In the genomic region with DNA sequence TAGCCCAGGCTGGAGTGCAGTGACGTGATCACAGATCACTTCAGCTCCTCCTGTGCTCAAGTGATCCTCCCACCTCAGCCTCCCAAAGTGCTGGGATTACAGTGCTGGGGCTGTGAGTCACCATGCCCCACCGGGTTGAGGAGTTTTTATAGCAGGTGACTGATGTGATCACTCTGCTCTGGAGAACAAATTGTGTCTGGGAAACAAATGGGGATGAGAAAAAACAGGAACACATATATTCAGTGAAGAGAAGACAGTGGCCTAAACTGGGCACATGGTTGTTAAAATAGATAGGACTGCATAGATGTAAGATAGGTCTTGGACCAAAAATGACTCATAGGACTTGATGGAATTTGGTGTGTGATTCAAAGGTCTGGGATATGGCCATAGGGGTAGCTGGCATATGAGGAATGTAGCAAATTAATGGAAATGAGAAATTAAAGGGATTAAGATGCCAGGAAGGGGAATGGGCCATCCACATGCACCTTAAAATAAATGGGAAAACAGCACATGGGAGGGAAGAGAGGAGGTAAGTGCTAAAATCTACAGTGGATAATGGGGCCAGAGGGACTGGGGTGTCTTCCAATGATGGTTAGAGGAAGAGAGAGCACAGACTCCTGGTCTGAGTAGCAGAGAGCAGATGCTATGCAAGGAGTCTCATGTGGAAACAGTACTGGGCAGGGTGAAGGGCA, we compare ENCODE assay signal across 21 cellular contexts. TPM values are rescaled to one million over a fixed set of nuclear protein-coding genes. Genes with fewer than 3 reads are reported as not detected.
A peak's percentile ranks its signal among the peaks of the same experiment; 100 is the strongest.
DNase-seq lines count a peak whose midpoint lies in the region; TF ChIP-seq lines count a peak whose summit lies in the region.
"Had no signal": no experiment of that assay in that cellular context is flagged by ENCODE, and none has a peak within 500 bp of the region (broad histone marks: within the 10 kb centered on the region; RNA-seq: fewer than 3 reads in every experiment).

No MANE protein-coding gene starts in this region.

- H3K36me3 ChIP-seq in GM23248 (ENCODE audit: low read depth), result peaks cover 5% of the 10 kb centered on the region; the same call in 1 of the 2 replicates
- H3K36me3 ChIP-seq in smooth muscle cell (ENCODE audit: low read depth), result no peaks in the 10 kb centered on the region
- H3K36me3 ChIP-seq in effector memory CD4-positive, alpha-beta T cell (ENCODE audit: control insufficient read depth, insufficient read depth, low read length), result no peaks in the 10 kb centered on the region
- H3K36me3 ChIP-seq: heart left ventricle, thyroid gland had no signal

- H3K9me3 ChIP-seq in GM23248 (ENCODE audit: low read depth) (no peaks in the 10 kb centered on the region), smooth muscle cell (replicated peaks; ENCODE audit: low read depth) (no peaks in the 10 kb centered on the region)
- H3K9me3 ChIP-seq in effector memory CD4-positive, alpha-beta T cell (ENCODE audit: control insufficient read depth, low read length), result no peaks in the 10 kb centered on the region
- H3K9me3 ChIP-seq: heart left ventricle, thyroid gland had no signal

- DNase-seq in GM23248 (peak; percentile 57), M059J (ENCODE audit: low read depth) (peak; percentile 74), fibroblast of mammary gland (ENCODE audit: low read depth) (peak; percentile 64), smooth muscle cell (lab: John Stamatoyannopoulos, UW; ENCODE audit: unreplicated experiment) (no peak), MCF 10A (ENCODE audit: unreplicated experiment) (no peak), type B pancreatic cell (ENCODE audit: extremely low spot score, unreplicated experiment) (no peak)
- DNase-seq in effector memory CD4-positive, alpha-beta T cell, result no peak
- DNase-seq: activated CD4-positive, alpha-beta T cell treated with anti-CD3 and anti-CD28 coated beads for 36 hours; Calu3; heart left ventricle; Kasumi-1; left ventricle myocardium superior; NCI-H1417 treated with DMSO at 0.1 percent for 48 hours; NCI-H69; stimulated activated CD4-positive, alpha-beta T cell treated with anti-CD3 and anti-CD28 coated beads, Interleukin-2, amount 100 ng/mL, for 24 hours; stimulated activated naive CD4-positive, alpha-beta T cell treated with Interleukin-2 at 50 U/mL for 16 hours; thyroid gland had no signal

- H3K4me1 Mint-ChIP-seq in MCF 10A (ENCODE audit: insufficient read depth, unreplicated experiment) (no peaks in the 10 kb centered on the region), type B pancreatic cell (ENCODE audit: unreplicated experiment) (no peaks in the 10 kb centered on the region)
- H3K4me1 Mint-ChIP-seq: activated CD4-positive, alpha-beta T cell treated with anti-CD3 and anti-CD28 coated beads for 36 hours had no signal

- POLR2A ChIA-PET in MCF 10A (lab: Yijun Ruan, JAX), result no interaction called here

- H3K79me2 ChIP-seq in GM23248 (ENCODE audit: insufficient read depth) (peaks cover 92% of the 10 kb centered on the region), smooth muscle cell (ENCODE audit: low read depth) (peaks cover 98% of the 10 kb centered on the region)

- peaks cover 4% of the 10 kb centered on the region for H3K36me3 Mint-ChIP-seq in MCF 10A (ENCODE audit: insufficient read depth, unreplicated experiment)
- H3K36me3 Mint-ChIP-seq in type B pancreatic cell, result peaks cover 34% of the 10 kb centered on the region
- H3K36me3 Mint-ChIP-seq: activated naive CD8-positive, alpha-beta T cell had no signal

- H2AFZ ChIP-seq in GM23248, result no peak overlapping the region
- H2AFZ ChIP-seq in smooth muscle cell (ENCODE audit: low read depth), result no peak overlapping the region

- H3K9me2 ChIP-seq in GM23248 (ENCODE audit: insufficient read depth), result no peaks in the 10 kb centered on the region

- no peaks in the 10 kb centered on the region for H3K27me3 ChIP-seq in GM23248 (replicated peaks; ENCODE audit: insufficient read depth)
- no peaks in the 10 kb centered on the region for H3K27me3 ChIP-seq in smooth muscle cell (ENCODE audit: low read depth)
- no peaks in the 10 kb centered on the region for H3K27me3 ChIP-seq in effector memory CD4-positive, alpha-beta T cell (replicated peaks; ENCODE audit: control insufficient read depth, insufficient read depth, low read length, poor library complexity, severe bottlenecking)
- H3K27me3 ChIP-seq: thyroid gland had no signal

- H3K4me3 Mint-ChIP-seq in MCF 10A (ENCODE audit: unreplicated experiment) (no peak overlapping the region), type B pancreatic cell (no peak overlapping the region)
- H3K4me3 Mint-ChIP-seq: activated CD4-positive, alpha-beta T cell treated with anti-CD3 and anti-CD28 coated beads for 36 hours; activated naive CD8-positive, alpha-beta T cell; activated T-helper 1 cell treated with anti-CD3 and anti-CD28 coated beads, Interleukin-12 subunit alpha, Interleukin-12 subunit beta, Interleukin-2, Interleukin-4 antibody, amounts not matched to agents 30 ng/mL and 10 ng/mL and 1 ng/mL, durations not matched to agents 14 hours and 24 hours and 36 hours; B cell; brain had no signal

- peaks cover 11% of the 10 kb centered on the region for H3F3A ChIP-seq in GM23248 (ENCODE audit: insufficient read depth)
- H3F3A ChIP-seq in smooth muscle cell (ENCODE audit: low read depth), result no peaks in the 10 kb centered on the region

- H3K27ac Mint-ChIP-seq in MCF 10A (ENCODE audit: low read depth, unreplicated experiment) (no peak overlapping the region), type B pancreatic cell (no peak overlapping the region)
- H3K27ac Mint-ChIP-seq: activated CD4-positive, alpha-beta T cell treated with anti-CD3 and anti-CD28 coated beads for 36 hours; activated naive CD8-positive, alpha-beta T cell; activated T-helper 1 cell treated with anti-CD3 and anti-CD28 coated beads, Interleukin-12 subunit alpha, Interleukin-12 subunit beta, Interleukin-2, Interleukin-4 antibody, amounts not matched to agents 30 ng/mL and 10 ng/mL and 1 ng/mL, durations not matched to agents 14 hours and 24 hours and 36 hours; B cell; brain had no signal

- in situ Hi-C loops in GM23248 (cut with MboI), result no loop called here

- H3K9ac ChIP-seq in GM23248, result no peak overlapping the region
- no peak overlapping the region for H3K9ac ChIP-seq in smooth muscle cell (ENCODE audit: low read depth)

- H4K20me1 ChIP-seq in GM23248 (ENCODE audit: insufficient read depth) (no peaks in the 10 kb centered on the region), smooth muscle cell (ENCODE audit: low read depth) (peaks cover 95% of the 10 kb centered on the region)

- H3K4me1 ChIP-seq in GM23248 (ENCODE audit: insufficient read depth) (peaks cover 9% of the 10 kb centered on the region; the same call in 1 of the 2 replicates), smooth muscle cell (ENCODE audit: low read depth) (peaks cover 16% of the 10 kb centered on the region)
- no peaks in the 10 kb centered on the region for H3K4me1 ChIP-seq in effector memory CD4-positive, alpha-beta T cell (ENCODE audit: control insufficient read depth, insufficient read depth, low read length, poor library complexity, severe bottlenecking)
- H3K4me1 ChIP-seq: heart left ventricle had no signal

- CTCF ChIA-PET in MCF 10A (lab: Yijun Ruan, JAX), result no interaction called here

- H3K27ac ChIP-seq in GM23248 (no peak overlapping the region), smooth muscle cell (ENCODE audit: low read depth) (peak overlapping the region; percentile 28)
- no peak overlapping the region for H3K27ac ChIP-seq in effector memory CD4-positive, alpha-beta T cell (ENCODE audit: insufficient read depth, low read length, poor library complexity, severe bottlenecking)
- H3K27ac ChIP-seq: heart left ventricle, thyroid gland had no signal

- H3K4me3 ChIP-seq in GM23248 (no peak overlapping the region), fibroblast of mammary gland (ENCODE audit: control insufficient read depth, low read depth, low read length) (no peak overlapping the region), smooth muscle cell (no peak overlapping the region)
- no peak overlapping the region for H3K4me3 ChIP-seq in effector memory CD4-positive, alpha-beta T cell (ENCODE audit: insufficient read depth, low read depth, low read length, poor library complexity, severe bottlenecking)
- H3K4me3 ChIP-seq: heart left ventricle, thyroid gland had no signal

- intact Hi-C loops in MCF 10A (cut with micrococcal nuclease), result no loop called here

- no TSS peak for BruUV-seq in MCF 10A (replicated peaks; lab: Mats Ljungman, UMichigan)

- no peaks in the 10 kb centered on the region for H3K27me3 Mint-ChIP-seq in MCF 10A (ENCODE audit: insufficient read depth, unreplicated experiment)
- no peaks in the 10 kb centered on the region for H3K27me3 Mint-ChIP-seq in type B pancreatic cell
- H3K27me3 Mint-ChIP-seq: B cell, brain had no signal

- WGBS in GM23248 (ENCODE audit: low coverage in 1 of 2, low lambda C conversion rate in 2 of 2, missing lambda C conversion rate in 2 of 2), 2 experiments, result 27 to 30% methylated on average over 2 of the region's 2 CpGs
- WGBS in smooth muscle cell (ENCODE audit: low lambda C conversion rate), result 26% methylated on average over 2 of the region's 2 CpGs

- no peak for TF ChIP-seq CTCF in fibroblast of mammary gland (conservative IDR thresholded peaks at IDR 0.05; ENCODE audit: control insufficient read depth, insufficient read depth, low read depth, low read length)
- TF ChIP-seq CTCF in smooth muscle cell (IDR thresholded peaks at IDR 0.05; ENCODE audit: borderline replicate concordance, insufficient read depth, poor library complexity, severe bottlenecking), result no peak
- TF ChIP-seq CTCF in MCF 10A (IDR thresholded peaks at IDR 0.05; ENCODE audit: unreplicated experiment), result no peak
- TF ChIP-seq CTCF in type B pancreatic cell (conservative IDR thresholded peaks at IDR 0.05), result no peak

- H3K9me3 Mint-ChIP-seq in MCF 10A (ENCODE audit: unreplicated experiment), result no peaks in the 10 kb centered on the region
- H3K9me3 Mint-ChIP-seq in type B pancreatic cell, result no peaks in the 10 kb centered on the region
- H3K9me3 Mint-ChIP-seq: activated T-helper 1 cell treated with anti-CD3 and anti-CD28 coated beads, Interleukin-12 subunit alpha, Interleukin-12 subunit beta, Interleukin-2, Interleukin-4 antibody, amounts not matched to agents 30 ng/mL and 10 ng/mL and 1 ng/mL, durations not matched to agents 14 hours and 24 hours and 36 hours had no signal

- H3K4me2 ChIP-seq in GM23248 (ENCODE audit: unreplicated experiment) (no peak overlapping the region), smooth muscle cell (no peak overlapping the region)

RNA-seq across cellular contexts. Expression of gene BCAT1, which starts 11.2 kb away (rescaled TPM):
- 72.1 and 109 TPM in 2 replicates for total RNA-seq in GM23248 (2014; rRNA removed; shearing (Covaris generic))
- polyA plus RNA-seq in GM23248 (2016; fragmentation: Nextera tagmentation; extraction: Ambion mirVana) (51.9 and 60.6 TPM in 2 replicates), smooth muscle cell (57.4 and 78.2 TPM in 2 replicates)
- 31.2 and 33.7 TPM in 2 replicates for total RNA-seq in M059J (2014; rRNA removed; shearing (Covaris generic))
- total RNA-seq in smooth muscle cell (174 and 200 TPM in 2 replicates), MCF 10A (2022) (0.12 and 0.20 TPM in 2 replicates), type B pancreatic cell (ENCODE audit: low replicate concordance) (153 and 573 TPM in 2 replicates)

Comparison
In these comparisons a context has a peak if more than half of its experiments do, and no peak if none do; other contexts are left out.
1. DNase-seq: peak in GM23248 (single experiment), M059J (single experiment) and fibroblast of mammary gland (single experiment); none in smooth muscle cell (single experiment), MCF 10A (single experiment), type B pancreatic cell (single experiment) and effector memory CD4-positive, alpha-beta T cell (0 of 3).
2. RNA of gene BCAT1, which starts 11.2 kb away (total RNA-seq): 174 to 200 TPM in smooth muscle cell, 153 to 573 TPM in type B pancreatic cell, 72.1 to 109 TPM in GM23248 and 31.2 to 33.7 TPM in M059J; 0.12 to 0.20 TPM in MCF 10A; every median in the first group is over 10 times any median in the second.